ENCODE assay signal across 27 cellular contexts in the genomic region with DNA sequence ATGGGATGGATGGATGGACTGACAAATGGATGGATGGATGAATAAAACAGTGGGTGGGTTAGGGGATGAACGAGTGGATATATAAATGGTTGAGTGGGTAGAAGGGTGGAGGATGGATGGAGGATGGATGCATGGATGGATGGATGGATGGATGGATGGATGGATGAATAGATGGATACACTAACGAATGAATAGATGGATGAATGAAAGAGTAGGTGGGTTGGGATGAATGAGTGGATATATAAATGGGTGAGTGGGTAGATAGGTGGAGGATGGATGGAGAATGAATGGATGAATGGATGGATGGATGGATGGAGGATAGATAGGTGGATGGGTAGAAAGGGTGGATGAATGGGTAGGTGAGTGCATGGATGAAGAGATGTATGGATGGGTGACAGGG.
"Had no signal": no experiment of that assay in that cellular context is flagged by ENCODE, and none has a peak within 500 bp of the region (broad histone marks: within the 10 kb centered on the region; RNA-seq: fewer than 3 reads in every experiment).

No MANE protein-coding gene starts in this region.

- H3K36me3 Mint-ChIP-seq: mesothelial cell of epicardium had no signal

- H3K27me3 Mint-ChIP-seq: effector memory CD8-positive, alpha-beta T cell; naive B cell; stimulated activated memory B cell treated with anti-CD40 and anti-IgM and Interleukin-4, amounts not matched to agents 10 μg/mL and 1 μg/mL and 100 μg/mL, for 72 hours had no signal

- H3K27me3 ChIP-seq: esophagus squamous epithelium, heart right ventricle, left lung, spleen, suprapubic skin, thyroid gland had no signal

- DNase-seq: effector memory CD8-positive, alpha-beta T cell; erythroblast; esophagus squamous epithelium; foreskin melanocyte; glutamatergic neuron; heart right ventricle; hippocampal formation; left cardiac atrium; left lung; mesenchymal stem cell; mucosa of descending colon; naive B cell; nephron progenitor cell; nucleus accumbens; posterior cingulate gyrus; psoas muscle; right cardiac atrium; spleen; stimulated activated CD4-positive, alpha-beta T cell treated with anti-CD3 and anti-CD28 coated beads, Interleukin-4, amount 100 ng/mL, for 4 hours; stimulated activated naive CD8-positive, alpha-beta T cell treated with anti-CD3 and anti-CD28 coated beads, Interleukin-15, Interleukin-2, amounts not matched to agents 100 U/mL and 50 U/mL, for 24 hours; thyroid gland had no signal

- H3K27ac Mint-ChIP-seq: effector memory CD8-positive, alpha-beta T cell; mesothelial cell of epicardium; naive B cell; nephron progenitor cell; stimulated activated memory B cell treated with anti-CD40 and anti-IgM and Interleukin-4, amounts not matched to agents 10 μg/mL and 1 μg/mL and 100 μg/mL, for 72 hours had no signal

- H3K27ac ChIP-seq: coronary artery, esophagus squamous epithelium, heart right ventricle, left lung, psoas muscle, skin epidermis, spleen, suprapubic skin, thyroid gland had no signal

- H3K4me3 ChIP-seq: coronary artery, esophagus squamous epithelium, heart right ventricle, left lung, mucosa of descending colon, psoas muscle, skin epidermis, spleen, suprapubic skin, thyroid gland had no signal

- H3K36me3 ChIP-seq: esophagus squamous epithelium, heart right ventricle, left lung, suprapubic skin, thyroid gland had no signal

- H3K4me3 Mint-ChIP-seq: effector memory CD8-positive, alpha-beta T cell; mesothelial cell of epicardium; nephron progenitor cell; stimulated activated memory B cell treated with anti-CD40 and anti-IgM and Interleukin-4, amounts not matched to agents 10 μg/mL and 1 μg/mL and 100 μg/mL, for 72 hours had no signal

- H3K9me3 ChIP-seq: suprapubic skin, thyroid gland had no signal

- H3K4me1 ChIP-seq: esophagus squamous epithelium, heart right ventricle, left lung, psoas muscle, suprapubic skin, thyroid gland had no signal

- FAIRE-seq: islet of Langerhans had no signal

- H3K4me1 Mint-ChIP-seq: mesothelial cell of epicardium; naive B cell; nephron progenitor cell; stimulated activated memory B cell treated with anti-CD40 and anti-IgM and Interleukin-4, amounts not matched to agents 10 μg/mL and 1 μg/mL and 100 μg/mL, for 72 hours had no signal

- ATAC-seq: effector memory CD8-positive, alpha-beta T cell; heart right ventricle; left cardiac atrium; left lung; mucosa of descending colon; psoas muscle; right cardiac atrium; stimulated activated memory B cell treated with anti-CD40 and anti-IgM and Interleukin-4, amounts not matched to agents 10 μg/mL and 1 μg/mL and 100 μg/mL, for 72 hours had no signal

- H3K9me3 Mint-ChIP-seq: effector memory CD8-positive, alpha-beta T cell had no signal
